ENCODE assay signal across 8 cellular contexts in genomic region chr11:65891180-65892136, GRCh38. TPM values are rescaled to one million over a fixed set of nuclear protein-coding genes. Genes with fewer than 3 reads are reported as not detected.
DNase-seq lines count a peak whose midpoint lies in the region; ATAC-seq and TF ChIP-seq lines count a peak whose summit lies in the region.

No MANE protein-coding gene starts in this region.

- H3K9me3 Mint-ChIP-seq in dendritic cell treated with granulocyte-macrophage colony-stimulating factor and Interleukin-4, amounts not matched to agents 40 ng/mL and 50 ng/mL, for 4 days: no peaks in the 10 kb centered on the region

- WGBS in upper lobe of left lung, 2 donors: 3 to 7% methylated on average over 19 to 43 of the region's 60 CpGs

- intact Hi-C loops in dendritic cell treated with granulocyte-macrophage colony-stimulating factor and Interleukin-4, amounts not matched to agents 40 ng/mL and 50 ng/mL, for 4 days (cut with micrococcal nuclease): no loop called here
- intact Hi-C loops in mucosa of descending colon (cut with DNase I, micrococcal nuclease): no loop called here

- H3K27me3 Mint-ChIP-seq in dendritic cell treated with granulocyte-macrophage colony-stimulating factor and Interleukin-4, amounts not matched to agents 40 ng/mL and 50 ng/mL, for 4 days: no peaks in the 10 kb centered on the region

- DNase-seq in AG08396 (ENCODE audit: low spot score) (peak; percentile 46), GM20000 (ENCODE audit: low spot score) (no peak), mucosa of descending colon (peak in 2 of 3 donors; percentile 55 to 71), upper lobe of left lung (peak in 1 of 2 donors; percentile 50)

- peak in 1 of 4 donors; percentile 12 for TF ChIP-seq POLR2A in upper lobe of left lung (IDR thresholded peaks at IDR 0.05)

- H3K79me2 ChIP-seq in SU-DHL-6 (ENCODE audit: insufficient read depth, low read length): peaks cover 18% of the 10 kb centered on the region

- H3K9ac ChIP-seq in SU-DHL-6 (ENCODE audit: low read length): peak overlapping the region; percentile 93

- H3K36me3 ChIP-seq in SU-DHL-6 (ENCODE audit: low read length) (no peaks in the 10 kb centered on the region), mucosa of descending colon (ENCODE audit: low read depth) (no peaks in the 10 kb centered on the region), upper lobe of left lung (peaks cover 0 to 4% (median 0%) of the 10 kb centered on the region in 4 donors)

- H3K4me1 ChIP-seq in mucosa of descending colon (ENCODE audit: low read depth): peaks cover 31% of the 10 kb centered on the region
- H3K4me1 ChIP-seq in upper lobe of left lung: peaks cover 51 to 69% (median 62%) of the 10 kb centered on the region in 4 donors

- no peak overlapping the region for H2AFZ ChIP-seq in SU-DHL-6 (ENCODE audit: low read depth, low read length, severe bottlenecking)

- ATAC-seq in mucosa of descending colon (no peak), upper lobe of left lung (ENCODE audit: low FRiP score in 2 of 2) (no peak), GM21528 (IDR thresholded peaks at IDR 0.05; ENCODE audit: low FRiP score, unreplicated experiment) (no peak), GM21360 (IDR thresholded peaks at IDR 0.05; ENCODE audit: unreplicated experiment) (no peak)

- H3K27me3 ChIP-seq in SU-DHL-6 (ENCODE audit: low read length): no peaks in the 10 kb centered on the region
- H3K27me3 ChIP-seq in upper lobe of left lung: no peaks in the 10 kb centered on the region

- H3K4me1 Mint-ChIP-seq in dendritic cell treated with granulocyte-macrophage colony-stimulating factor and Interleukin-4, amounts not matched to agents 40 ng/mL and 50 ng/mL, for 4 days (ENCODE audit: low read depth): peaks cover 84% of the 10 kb centered on the region

- H3F3A ChIP-seq in SU-DHL-6 (ENCODE audit: insufficient read depth): peaks cover 35% of the 10 kb centered on the region

- TF ChIP-seq EP300 in upper lobe of left lung (IDR thresholded peaks at IDR 0.05): peak in 1 of 4 donors; percentile 10

- TF ChIP-seq CTCF in GM20000 (IDR thresholded peaks at IDR 0.05; ENCODE audit: extremely low read depth, missing control alignments) (peak; percentile 40), SU-DHL-6 (IDR thresholded peaks at IDR 0.05; ENCODE audit: insufficient read depth, low read length, poor library complexity, severe bottlenecking) (peak; percentile 49), mucosa of descending colon (IDR thresholded peaks at IDR 0.05) (no peak), upper lobe of left lung (IDR thresholded peaks at IDR 0.05) (peak in 4 of 6 experiments; percentile 19 to 38 (median 28))

- peaks cover 48% of the 10 kb centered on the region for H3K36me3 Mint-ChIP-seq in dendritic cell treated with granulocyte-macrophage colony-stimulating factor and Interleukin-4, amounts not matched to agents 40 ng/mL and 50 ng/mL, for 4 days (ENCODE audit: low read depth)

- peak overlapping the region; percentile 93 for H3K4me2 ChIP-seq in SU-DHL-6 (ENCODE audit: low read depth, low read length, poor library complexity, severe bottlenecking)

- H3K9me2 ChIP-seq in SU-DHL-6 (replicated peaks; ENCODE audit: insufficient read depth, low read length): no peaks in the 10 kb centered on the region

- no peaks in the 10 kb centered on the region for H4K20me1 ChIP-seq in SU-DHL-6 (ENCODE audit: low read depth, low read length)

- peak overlapping the region; percentile 98 for H3K4me3 Mint-ChIP-seq in dendritic cell treated with granulocyte-macrophage colony-stimulating factor and Interleukin-4, amounts not matched to agents 40 ng/mL and 50 ng/mL, for 4 days

- H3K4me3 ChIP-seq in SU-DHL-6 (ENCODE audit: insufficient read depth, low read length, poor library complexity, severe bottlenecking) (peak overlapping the region; percentile 85), mucosa of descending colon (peak overlapping the region; percentile 30), upper lobe of left lung (peak overlapping the region; percentile 50 to 86 (median 76))

- H3K27ac ChIP-seq in SU-DHL-6 (ENCODE audit: low read depth, low read length): peak overlapping the region; percentile 77
- H3K27ac ChIP-seq in upper lobe of left lung: peak overlapping the region; percentile 94 to 98 (median 94)

- H3K27ac Mint-ChIP-seq in dendritic cell treated with granulocyte-macrophage colony-stimulating factor and Interleukin-4, amounts not matched to agents 40 ng/mL and 50 ng/mL, for 4 days: peak overlapping the region; percentile 99

- no peaks in the 10 kb centered on the region for H3K9me3 ChIP-seq in SU-DHL-6 (ENCODE audit: insufficient read depth, low read length)
- H3K9me3 ChIP-seq in mucosa of descending colon: no peaks in the 10 kb centered on the region
- no peaks in the 10 kb centered on the region for H3K9me3 ChIP-seq in upper lobe of left lung

RNA-seq across cellular contexts. Expression of gene CCDC85B, which starts 1.0 kb away (rescaled TPM):
- total RNA-seq in mucosa of descending colon: 10 to 100 TPM in 1 of 3 donors, 1 to 10 TPM in 2; 4.5 to 22.3 (median 9.2) TPM
- total RNA-seq in upper lobe of left lung: 10 to 100 TPM; 19.9 to 69.7 (median 37.2) TPM

RNA-seq across cellular contexts. Expression of gene FIBP, which starts 3.2 kb away (rescaled TPM):
- total RNA-seq in mucosa of descending colon (10 to 100 TPM; 35.8 to 52.8 (median 47.0) TPM), upper lobe of left lung (10 to 100 TPM; 46.8 to 77.7 (median 57.0) TPM)

RNA-seq across cellular contexts. Expression of gene FOSL1, which starts 8.7 kb away (rescaled TPM):
- 1 to 10 TPM; 1.2 to 1.6 (median 1.2) TPM for total RNA-seq in mucosa of descending colon
- 10 to 100 TPM in 3 of 6 donors, 1 to 10 TPM in 3; 1.8 to 16.9 (median 8.2) TPM for total RNA-seq in upper lobe of left lung

RNA-seq across cellular contexts. Expression of gene CTSW, which starts 11.8 kb away (rescaled TPM):
- total RNA-seq in mucosa of descending colon: 1 to 10 TPM; 1.2 to 3.2 (median 2.8) TPM
- total RNA-seq in upper lobe of left lung: 10 to 100 TPM in 3 of 6 donors, 1 to 10 TPM in 3; 2.1 to 20.7 (median 11.4) TPM

RNA-seq across cellular contexts. Expression of gene EFEMP2, which starts 18.9 kb away (rescaled TPM):
- total RNA-seq in mucosa of descending colon (10 to 100 TPM; 11.7 to 67.0 (median 15.3) TPM), upper lobe of left lung (10 to 100 TPM; 28.8 to 79.6 (median 65.3) TPM)

Comparison
In these comparisons a context has a peak if more than half of its experiments do, and no peak if none do; other contexts are left out.
1. H3K4me3 ChIP-seq: peak in every context shown above with its lines; median percentile 85 in SU-DHL-6; 76 in upper lobe of left lung; 30 in mucosa of descending colon.